1 cellular context compared by ENCODE assay signal in genomic region chr17:22268214-22268911, GRCh38.
TF ChIP-seq lines count a peak whose summit lies in the region.

No MANE protein-coding gene starts in this region.

TF ChIP-seq in SK-N-SH treated with all-trans-retinoic acid at 6 μM for 48 hours, 23 proteins besides CTCF, POLR2A, EP300 and RAD21 (continued from another document):
- TF ChIP-seq TSHZ2 (CRISPR knock-in tag; IDR thresholded peaks at IDR 0.05), result no peak
